In genomic region chr9:16170119-16170518, GRCh38 we compare ENCODE assay signal across 27 cellular contexts.
"Had no signal": no experiment of that assay in that cellular context is flagged by ENCODE, and none has a peak within 500 bp of the region (broad histone marks: within the 10 kb centered on the region; RNA-seq: fewer than 3 reads in every experiment).

No MANE protein-coding gene starts in this region.

- H3K27ac ChIP-seq: stomach, suprapubic skin, testis, thoracic aorta, thyroid gland, tibial artery, tibial nerve, transverse colon, upper lobe of left lung, upper lobe of right lung, uterus, vagina had no signal

- H3K36me3 ChIP-seq: stomach, suprapubic skin, thoracic aorta, thyroid gland, tibial artery, tibial nerve, transverse colon, upper lobe of left lung, upper lobe of right lung, uterus, vagina had no signal

- ATAC-seq: stimulated activated effector memory CD8-positive, alpha-beta T cell treated with anti-CD3 and anti-CD28 coated beads, Interleukin-12 subunit alpha, Interleukin-12 subunit beta, amount 100 ng/mL, for 72 hours; stimulated activated memory B cell treated with anti-CD40 and anti-IgM and Interleukin-4, amounts not matched to agents 10 μg/mL and 1 μg/mL and 100 μg/mL, for 72 hours; stimulated activated naive B cell treated with anti-CD40 and anti-IgM and Interleukin-4, amounts not matched to agents 10 μg/mL and 1 μg/mL and 100 μg/mL, for 72 hours; stimulated activated naive CD8-positive, alpha-beta T cell treated with anti-CD3 and anti-CD28 coated beads, Interleukin-15, amount 100 ng/mL, for 72 hours; stimulated activated naive CD8-positive, alpha-beta T cell treated with anti-CD3 and anti-CD28 coated beads, Interleukin-15, Interleukin-2, amounts not matched to agents 100 U/mL and 50 U/mL, for 24 hours; upper lobe of right lung had no signal

- H3K4me3 ChIP-seq: stomach, suprapubic skin, testis, thoracic aorta, thyroid gland, tibial artery, tibial nerve, transverse colon, upper lobe of left lung, upper lobe of right lung, uterus, vagina had no signal

- H3K9me3 ChIP-seq: stomach, suprapubic skin, testis, thoracic aorta, thyroid gland, tibial artery, tibial nerve, transverse colon, upper lobe of left lung, upper lobe of right lung, uterus, vagina had no signal

- DNase-seq: stimulated activated CD4-positive, alpha-beta T cell treated with anti-CD3 and anti-CD28 coated beads, Interleukin-2, amount 100 ng/mL, for 48 hours; stimulated activated CD4-positive, alpha-beta T cell treated with anti-CD3 and anti-CD28 coated beads, Interleukin-4, amount 100 ng/mL, for 1 hour; stimulated activated CD4-positive, alpha-beta T cell treated with anti-CD3 and anti-CD28 coated beads, Interleukin-4, amount 100 ng/mL, for 24 hours; stimulated activated CD4-positive, alpha-beta T cell treated with anti-CD3 and anti-CD28 coated beads, Interleukin-4, amount 100 ng/mL, for 4 hours; stimulated activated CD8-positive, alpha-beta memory T cell treated with anti-CD3 and anti-CD28 coated beads, Interleukin-4, amount 100 ng/mL, for 48 hours; stimulated activated naive B cell treated with anti-CD40 and anti-IgM and Interleukin-4, amounts not matched to agents 10 μg/mL and 1 μg/mL and 100 μg/mL, for 72 hours; stimulated activated naive CD4-positive, alpha-beta T cell; stimulated activated naive CD4-positive, alpha-beta T cell treated with Interleukin-2 at 50 U/mL for 16 hours; stimulated activated naive CD8-positive, alpha-beta T cell treated with anti-CD3 and anti-CD28 coated beads, Interleukin-15, amount 100 ng/mL, for 72 hours; stimulated activated naive CD8-positive, alpha-beta T cell treated with anti-CD3 and anti-CD28 coated beads, Interleukin-15, Interleukin-2, amounts not matched to agents 100 U/mL and 50 U/mL, for 24 hours; stomach; substantia nigra; testis; thyroid gland; tibial artery; transverse colon; trophoblast cell; upper lobe of left lung; upper lobe of right lung; uterus had no signal

- H3K27me3 ChIP-seq: stomach, testis, thyroid gland, tibial artery, tibial nerve, transverse colon, upper lobe of left lung, upper lobe of right lung, uterus, vagina had no signal

- FAIRE-seq: urothelium cell line had no signal

- H3K4me1 ChIP-seq: stomach, suprapubic skin, testis, thyroid gland, tibial artery, tibial nerve, transverse colon, upper lobe of left lung, upper lobe of right lung, vagina had no signal
